ENCODE assay signal across 20 cellular contexts in genomic region chr6:147438758-147439528, GRCh38.
DNase-seq lines count a peak whose midpoint lies in the region; ATAC-seq, FAIRE-seq and TF ChIP-seq lines count a peak whose summit lies in the region.
"Had no signal": no experiment of that assay in that cellular context is flagged by ENCODE, and none has a peak within 500 bp of the region (broad histone marks: within the 10 kb centered on the region; RNA-seq: fewer than 3 reads in every experiment).

No MANE protein-coding gene starts in this region.

- H3K36me3 ChIP-seq in H1 (ENCODE audit: control insufficient read depth in 2 of 4, insufficient read depth in 4 of 4, low read length in 3 of 4) (peaks cover 0 to 3% (median 0%) of the 10 kb centered on the region in 4 experiments; a peak in 1 of 8 replicates), stomach (no peaks in the 10 kb centered on the region)
- H3K36me3 ChIP-seq: ascending aorta, left lung, WERI-Rb-1 had no signal

- H2BK15ac ChIP-seq in H1 (ENCODE audit: low read length): no peak overlapping the region

- CTCF ChIA-PET in H1 (lab: Charles Lee; ENCODE audit: partially characterized antibody): interaction anchor here (1.2 kb wide), 1 partner anchor 9 kb away, joined by 4 read pairs; no protein-coding TSS in a partner anchor

- H4K8ac ChIP-seq in H1 (ENCODE audit: extremely low read depth, insufficient read depth, low read length): peak overlapping the region; percentile 7; the same call in 1 of the 2 replicates

- H2AFZ ChIP-seq in H1 (ENCODE audit: low read length): no peak overlapping the region

- no peak overlapping the region for H2AK5ac ChIP-seq in H1 (ENCODE audit: low read depth, low read length)

- peak; percentile 71 for ATAC-seq in GM18498 (IDR thresholded peaks at IDR 0.05; ENCODE audit: unreplicated experiment)
- peak; percentile 58 for ATAC-seq in GM21423 (IDR thresholded peaks at IDR 0.05; ENCODE audit: unreplicated experiment)
- ATAC-seq in HG03280 (IDR thresholded peaks at IDR 0.05; ENCODE audit: unreplicated experiment): peak; percentile 61
- no peak for ATAC-seq in GM21576 (IDR thresholded peaks at IDR 0.05; ENCODE audit: unreplicated experiment)
- ATAC-seq: left lung, Panc1 had no signal

- H4K5ac ChIP-seq in H1 (ENCODE audit: insufficient read length, low read depth, low read length): no peak overlapping the region

- H2BK12ac ChIP-seq in H1 (ENCODE audit: low read depth, low read length): peak overlapping the region; percentile 22; the same call in 1 of the 2 replicates

- DNase-seq in H1 (ENCODE audit: low read depth in 1 of 2, low spot score in 2 of 2) (peak; percentile 52 to 58), immature natural killer cell (no peak), stomach (no peak)
- DNase-seq in activated effector memory CD4-positive, alpha-beta T cell treated with anti-CD3 and anti-CD28 coated beads, Interleukin-2, amount 50 U/mL, for 16 hours: no peak
- DNase-seq: activated gamma-delta T cell; HCEC 1CT; left lung; NCI-H1436; NCI-H446 treated with DMSO at 0.1 percent for 48 hours; stimulated activated naive CD4-positive, alpha-beta T cell treated with Interleukin-2 at 50 U/mL for 16 hours; WERI-Rb-1 had no signal

- H3K27ac ChIP-seq in H1 (ENCODE audit: low read depth, low read length): no peak overlapping the region
- no peak overlapping the region for H3K27ac ChIP-seq in stomach
- H3K27ac ChIP-seq: ascending aorta, coronary artery, left lung, WERI-Rb-1 had no signal

- no peak overlapping the region for H3K4ac ChIP-seq in H1 (replicated peaks; ENCODE audit: insufficient read length, low read depth, low read length)

- no peak for TF ChIP-seq RAD21 in H1 (IDR thresholded peaks at IDR 0.05 in 1 of 2, conservative IDR thresholded peaks at IDR 0.05 in 1 of 2; ENCODE audit: low read depth in 2 of 2, low read length in 2 of 2)

- no peak overlapping the region for H3K56ac ChIP-seq in H1 (replicated peaks; ENCODE audit: insufficient read length, low read depth, low read length)

- peaks cover 0 to 5% (median 0%) of the 10 kb centered on the region in 6 donors for H3K9me3 Mint-ChIP-seq in immature natural killer cell
- H3K9me3 Mint-ChIP-seq: IgD-negative memory B cell had no signal

- no peak overlapping the region for H3K27ac Mint-ChIP-seq in immature natural killer cell
- H3K27ac Mint-ChIP-seq: IgD-negative memory B cell had no signal

- TF ChIP-seq POLR2A in H1 (IDR thresholded peaks at IDR 0.05; ENCODE audit: control extremely low read depth in 1 of 2, low read depth in 2 of 2, low read length in 2 of 2) (no peak), stomach (IDR thresholded peaks at IDR 0.05) (no peak)

- no peaks in the 10 kb centered on the region for H3K4me1 Mint-ChIP-seq in immature natural killer cell
- H3K4me1 Mint-ChIP-seq: IgD-negative memory B cell had no signal

- H2BK20ac ChIP-seq in H1 (ENCODE audit: low read length): no peak overlapping the region

- H3K9me3 ChIP-seq in H1 (ENCODE audit: insufficient read depth in 2 of 2, low read depth in 1 of 2, low read length in 1 of 2) (peaks cover 0 to 8% of the 10 kb centered on the region in 2 experiments; a peak in 1 of 4 replicates), stomach (no peaks in the 10 kb centered on the region)
- H3K9me3 ChIP-seq: ascending aorta, left lung had no signal

- no peak overlapping the region for H2BK5ac ChIP-seq in H1 (ENCODE audit: low read depth, low read length)

- no peaks in the 10 kb centered on the region for H3K23me2 ChIP-seq in H1 (ENCODE audit: low read depth, low read length)

- POLR2A ChIA-PET in H1 (lab: Charles Lee; ENCODE audit: partially characterized antibody): interaction anchor here (1.2 to 1.6 kb wide), 2 partner anchors 9 to 10 kb away, joined by 5 to 9 read pairs; no protein-coding TSS in a partner anchor

- H3K36me3 Mint-ChIP-seq in immature natural killer cell: no peaks in the 10 kb centered on the region

- no peak overlapping the region for H3K23ac ChIP-seq in H1 (ENCODE audit: insufficient read length)

- peak; percentile 97 for FAIRE-seq in H1 (lab: Jason Lieb, UNC)

- no peak overlapping the region for H4K91ac ChIP-seq in H1 (replicated peaks; ENCODE audit: insufficient read length, low read length)

- intact Hi-C loops in stomach (cut with DNase I; ENCODE audit: low total_unique reads): no loop called here

- no peak overlapping the region; the same call in 1 of the 2 replicates for H3K18ac ChIP-seq in H1 (ENCODE audit: extremely low read depth, low read length)

- TF ChIP-seq EP300 in H1 (IDR thresholded peaks at IDR 0.05; ENCODE audit: borderline replicate concordance in 1 of 2, low read depth in 2 of 2, low read length in 2 of 2) (peak in 1 of 2 experiments; percentile 94; a peak in 2 of 3 replicates), stomach (IDR thresholded peaks at IDR 0.05) (no peak)

- WGBS in H1 (ENCODE audit: extremely low coverage in 1 of 2, insufficient coverage in 1 of 2, insufficient read length in 1 of 2, insufficient replicate concordance in 2 of 2, low coverage in 1 of 2, low lambda C conversion rate in 2 of 2, missing lambda C conversion rate in 1 of 2), 2 experiments: 11% methylated on average over 9 of the region's 9 CpGs; no CpG with 5 or more reads in 1 of the 2 experiments
- WGBS in stomach, 5 donors: 84 to 92% (median 87%) methylated on average over 9 of the region's 9 CpGs

- H3K27me3 ChIP-seq in H1 (replicated peaks in 1 of 4; ENCODE audit: control insufficient read depth in 3 of 4, extremely low read depth in 1 of 4, insufficient read depth in 3 of 4, low read length in 3 of 4) (peaks cover 20 to 61% (median 46%) of the 10 kb centered on the region in 4 experiments), stomach (no peaks in the 10 kb centered on the region)
- H3K27me3 ChIP-seq: ascending aorta, left lung had no signal

- H3K4me1 ChIP-seq in H1 (replicated peaks in 1 of 4; ENCODE audit: control insufficient read depth in 3 of 4, insufficient read depth in 4 of 4, low read length in 3 of 4): peaks cover 0 to 22% (median 8%) of the 10 kb centered on the region in 4 experiments; a peak in 4 of 7 replicates
- peaks cover 0 to 7% (median 0%) of the 10 kb centered on the region in 4 donors for H3K4me1 ChIP-seq in stomach
- H3K4me1 ChIP-seq: ascending aorta, left lung had no signal

- H3K79me1 ChIP-seq in H1 (ENCODE audit: low read depth, low read length): no peaks in the 10 kb centered on the region

- peak overlapping the region; percentile 47 to 49 for H3K4me2 ChIP-seq in H1 (ENCODE audit: insufficient read depth in 1 of 2, low read depth in 2 of 2, low read length in 2 of 2)
- H3K4me2 ChIP-seq: smooth muscle cell had no signal

- no peak overlapping the region for H3K9ac ChIP-seq in H1 (replicated peaks in 1 of 4; ENCODE audit: extremely low read depth in 1 of 4, low read depth in 3 of 4, low read length in 3 of 4)

- H3K4me3 ChIP-seq in H1 (ENCODE audit: extremely low read depth in 1 of 4, insufficient read depth in 2 of 4, low read depth in 3 of 4, low read length in 4 of 4): peak overlapping the region in 1 of 4 experiments; percentile 38; a peak in 4 of 8 replicates
- no peak overlapping the region for H3K4me3 ChIP-seq in stomach
- H3K4me3 ChIP-seq: ascending aorta, coronary artery, left lung, smooth muscle cell had no signal

- no peak for TF ChIP-seq CTCF in H1 (IDR thresholded peaks at IDR 0.05; ENCODE audit: control extremely low read depth in 1 of 3, insufficient read depth in 1 of 3, low read depth in 1 of 3, low read length in 3 of 3)
- TF ChIP-seq CTCF in stomach (IDR thresholded peaks at IDR 0.05): no peak

- peaks cover 0 to 5% (median 0%) of the 10 kb centered on the region in 3 donors for H3K27me3 Mint-ChIP-seq in immature natural killer cell (ENCODE audit: low read depth in 3 of 3)

- H3K14ac ChIP-seq in H1 (ENCODE audit: insufficient read length): no peak overlapping the region

- H2BK120ac ChIP-seq in H1 (replicated peaks; ENCODE audit: low read depth, low read length): no peak overlapping the region

- H4K20me1 ChIP-seq in H1 (replicated peaks in 1 of 2; ENCODE audit: control insufficient read depth in 1 of 2, insufficient read depth in 2 of 2, low read length in 2 of 2): no peaks in the 10 kb centered on the region

- H3K4me3 Mint-ChIP-seq in immature natural killer cell: no peak overlapping the region
- H3K4me3 Mint-ChIP-seq: IgD-negative memory B cell had no signal

- no peaks in the 10 kb centered on the region for H3K79me2 ChIP-seq in H1 (ENCODE audit: control insufficient read depth in 1 of 2, insufficient read depth in 2 of 2, low read length in 2 of 2)

TF ChIP-seq in H1, 55 proteins besides CTCF, POLR2A, EP300 and RAD21 (continues in another document):
- TF ChIP-seq RNF2 (IDR thresholded peaks at IDR 0.05; ENCODE audit: borderline replicate concordance, low read depth, low read length, missing control alignments, poor library complexity, severe bottlenecking): no peak
- 0 out of 2 replicates have a peak, but pooled peaks have one; percentile 9 for TF ChIP-seq EGR1 (IDR thresholded peaks at IDR 0.05; ENCODE audit: borderline replicate concordance, low read depth, low read length)
- TF ChIP-seq HDAC2 (IDR thresholded peaks at IDR 0.05; ENCODE audit: borderline replicate concordance in 1 of 2, low read depth in 2 of 2, low read length in 2 of 2): peak in 1 of 2 experiments; percentile 92; a peak in 1 of 4 replicates
- peak; percentile 100 for TF ChIP-seq NANOG (IDR thresholded peaks at IDR 0.05; ENCODE audit: insufficient read depth, low read depth, low read length, poor library complexity, severe bottlenecking)
- 0 out of 2 replicates have a peak, but pooled peaks have one; percentile 16 for TF ChIP-seq JUN (IDR thresholded peaks at IDR 0.05; ENCODE audit: low read depth, low read length)
- TF ChIP-seq MAFK (IDR thresholded peaks at IDR 0.05; ENCODE audit: low read depth, low read length): 0 out of 2 replicates have a peak, but pooled peaks have one; percentile 19
- no peak for TF ChIP-seq BACH1 (IDR thresholded peaks at IDR 0.05; ENCODE audit: low read length)
- TF ChIP-seq ASH2L (IDR thresholded peaks at IDR 0.05; ENCODE audit: low read length): peak; percentile 35
- TF ChIP-seq SIRT6 (IDR thresholded peaks at IDR 0.05; ENCODE audit: low read length): no peak
- TF ChIP-seq BCL11A (IDR thresholded peaks at IDR 0.05; ENCODE audit: low read depth in 2 of 2, low read length in 2 of 2): peak; percentile 68 to 69
- 0 out of 2 replicates have a peak, but pooled peaks have one; percentile 4 for TF ChIP-seq CREB1 (IDR thresholded peaks at IDR 0.05)
- TF ChIP-seq, protein P1, sequence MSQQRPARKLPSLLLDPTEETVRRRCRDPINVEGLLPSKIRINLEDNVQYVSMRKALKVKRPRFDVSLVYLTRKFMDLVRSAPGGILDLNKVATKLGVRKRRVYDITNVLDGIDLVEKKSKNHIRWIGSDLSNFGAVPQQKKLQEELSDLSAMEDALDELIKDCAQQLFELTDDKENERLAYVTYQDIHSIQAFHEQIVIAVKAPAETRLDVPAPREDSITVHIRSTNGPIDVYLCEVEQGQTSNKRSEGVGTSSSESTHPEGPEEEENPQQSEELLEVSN (IDR thresholded peaks at IDR 0.05): no peak
- no peak for TF ChIP-seq KDM5A (IDR thresholded peaks at IDR 0.05; ENCODE audit: low read length)
- TF ChIP-seq HDAC6 (IDR thresholded peaks at IDR 0.05; ENCODE audit: low read depth, low read length): no peak
- TF ChIP-seq KDM4A (IDR thresholded peaks at IDR 0.05; ENCODE audit: low read depth, low read length, severe bottlenecking): peak; percentile 16

Comparison
In these comparisons a context has a peak if more than half of its experiments do, and no peak if none do; other contexts are left out.
1. DNase-seq: peak in H1 (2 of 2); none in immature natural killer cell (0 of 3), activated effector memory CD4-positive, alpha-beta T cell treated with anti-CD3 and anti-CD28 coated beads, Interleukin-2, amount 50 U/mL, for 16 hours (single experiment) and stomach (single experiment).